In the genomic region with DNA sequence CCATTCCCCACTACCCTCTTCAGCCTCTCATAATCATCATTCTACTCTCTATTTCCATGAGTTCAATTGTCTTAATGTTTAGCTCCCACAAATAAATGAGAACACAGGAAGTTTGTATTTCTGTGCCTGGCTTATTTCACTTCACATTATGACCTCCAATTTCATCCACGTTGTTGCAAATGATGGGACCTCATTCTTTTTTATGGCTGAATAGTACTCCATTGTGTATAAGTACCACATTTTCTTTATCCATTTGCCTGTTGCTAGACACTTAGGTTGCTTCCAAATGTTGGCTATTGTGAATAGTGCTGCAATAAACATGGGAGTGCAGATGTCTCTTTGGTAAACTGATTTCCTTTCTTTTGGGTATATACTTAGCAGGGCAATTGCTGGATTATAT, we compare ENCODE assay signal across 7 cellular contexts.
"Had no signal": no experiment of that assay in that cellular context is flagged by ENCODE, and none has a peak within 500 bp of the region (broad histone marks: within the 10 kb centered on the region; RNA-seq: fewer than 3 reads in every experiment).

No MANE protein-coding gene starts in this region.

- ATAC-seq: HepG2 had no signal

- H3K27ac ChIP-seq: HL-60 had no signal

- H3K27ac Mint-ChIP-seq: IgD-negative memory B cell had no signal

- H3K4me3 Mint-ChIP-seq: IgD-negative memory B cell had no signal

- DNase-seq: IMR-90, KBM-7, KG1 had no signal

- FAIRE-seq: HepG2, HTR-8/SVneo had no signal
